In the genomic region with DNA sequence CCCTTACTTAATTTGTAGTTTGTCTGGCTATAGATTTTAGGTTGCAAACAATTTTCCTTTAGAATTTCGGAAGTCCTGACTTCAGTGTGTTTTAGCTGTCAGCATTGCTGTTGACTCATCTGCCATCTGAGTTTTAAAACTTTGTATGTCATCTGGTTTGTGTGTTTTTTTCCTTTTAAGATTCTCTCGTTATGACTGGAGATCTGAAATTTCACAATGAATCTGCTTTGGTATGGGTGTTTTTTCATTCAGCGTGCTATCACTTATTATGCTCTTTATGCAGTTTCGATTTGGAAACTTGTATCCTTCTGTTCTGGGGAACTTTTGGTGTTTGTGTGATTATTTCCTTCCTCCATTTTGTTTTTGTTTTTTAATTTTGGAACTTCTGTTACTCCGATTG, we compare ENCODE assay signal across 1 cellular context.
TF ChIP-seq lines count a peak whose summit lies in the region.

No MANE protein-coding gene starts in this region.

TF ChIP-seq in GM23338, 12 proteins besides CTCF, POLR2A, EP300 and RAD21 (continued from another document):
- TF ChIP-seq, protein P1, sequence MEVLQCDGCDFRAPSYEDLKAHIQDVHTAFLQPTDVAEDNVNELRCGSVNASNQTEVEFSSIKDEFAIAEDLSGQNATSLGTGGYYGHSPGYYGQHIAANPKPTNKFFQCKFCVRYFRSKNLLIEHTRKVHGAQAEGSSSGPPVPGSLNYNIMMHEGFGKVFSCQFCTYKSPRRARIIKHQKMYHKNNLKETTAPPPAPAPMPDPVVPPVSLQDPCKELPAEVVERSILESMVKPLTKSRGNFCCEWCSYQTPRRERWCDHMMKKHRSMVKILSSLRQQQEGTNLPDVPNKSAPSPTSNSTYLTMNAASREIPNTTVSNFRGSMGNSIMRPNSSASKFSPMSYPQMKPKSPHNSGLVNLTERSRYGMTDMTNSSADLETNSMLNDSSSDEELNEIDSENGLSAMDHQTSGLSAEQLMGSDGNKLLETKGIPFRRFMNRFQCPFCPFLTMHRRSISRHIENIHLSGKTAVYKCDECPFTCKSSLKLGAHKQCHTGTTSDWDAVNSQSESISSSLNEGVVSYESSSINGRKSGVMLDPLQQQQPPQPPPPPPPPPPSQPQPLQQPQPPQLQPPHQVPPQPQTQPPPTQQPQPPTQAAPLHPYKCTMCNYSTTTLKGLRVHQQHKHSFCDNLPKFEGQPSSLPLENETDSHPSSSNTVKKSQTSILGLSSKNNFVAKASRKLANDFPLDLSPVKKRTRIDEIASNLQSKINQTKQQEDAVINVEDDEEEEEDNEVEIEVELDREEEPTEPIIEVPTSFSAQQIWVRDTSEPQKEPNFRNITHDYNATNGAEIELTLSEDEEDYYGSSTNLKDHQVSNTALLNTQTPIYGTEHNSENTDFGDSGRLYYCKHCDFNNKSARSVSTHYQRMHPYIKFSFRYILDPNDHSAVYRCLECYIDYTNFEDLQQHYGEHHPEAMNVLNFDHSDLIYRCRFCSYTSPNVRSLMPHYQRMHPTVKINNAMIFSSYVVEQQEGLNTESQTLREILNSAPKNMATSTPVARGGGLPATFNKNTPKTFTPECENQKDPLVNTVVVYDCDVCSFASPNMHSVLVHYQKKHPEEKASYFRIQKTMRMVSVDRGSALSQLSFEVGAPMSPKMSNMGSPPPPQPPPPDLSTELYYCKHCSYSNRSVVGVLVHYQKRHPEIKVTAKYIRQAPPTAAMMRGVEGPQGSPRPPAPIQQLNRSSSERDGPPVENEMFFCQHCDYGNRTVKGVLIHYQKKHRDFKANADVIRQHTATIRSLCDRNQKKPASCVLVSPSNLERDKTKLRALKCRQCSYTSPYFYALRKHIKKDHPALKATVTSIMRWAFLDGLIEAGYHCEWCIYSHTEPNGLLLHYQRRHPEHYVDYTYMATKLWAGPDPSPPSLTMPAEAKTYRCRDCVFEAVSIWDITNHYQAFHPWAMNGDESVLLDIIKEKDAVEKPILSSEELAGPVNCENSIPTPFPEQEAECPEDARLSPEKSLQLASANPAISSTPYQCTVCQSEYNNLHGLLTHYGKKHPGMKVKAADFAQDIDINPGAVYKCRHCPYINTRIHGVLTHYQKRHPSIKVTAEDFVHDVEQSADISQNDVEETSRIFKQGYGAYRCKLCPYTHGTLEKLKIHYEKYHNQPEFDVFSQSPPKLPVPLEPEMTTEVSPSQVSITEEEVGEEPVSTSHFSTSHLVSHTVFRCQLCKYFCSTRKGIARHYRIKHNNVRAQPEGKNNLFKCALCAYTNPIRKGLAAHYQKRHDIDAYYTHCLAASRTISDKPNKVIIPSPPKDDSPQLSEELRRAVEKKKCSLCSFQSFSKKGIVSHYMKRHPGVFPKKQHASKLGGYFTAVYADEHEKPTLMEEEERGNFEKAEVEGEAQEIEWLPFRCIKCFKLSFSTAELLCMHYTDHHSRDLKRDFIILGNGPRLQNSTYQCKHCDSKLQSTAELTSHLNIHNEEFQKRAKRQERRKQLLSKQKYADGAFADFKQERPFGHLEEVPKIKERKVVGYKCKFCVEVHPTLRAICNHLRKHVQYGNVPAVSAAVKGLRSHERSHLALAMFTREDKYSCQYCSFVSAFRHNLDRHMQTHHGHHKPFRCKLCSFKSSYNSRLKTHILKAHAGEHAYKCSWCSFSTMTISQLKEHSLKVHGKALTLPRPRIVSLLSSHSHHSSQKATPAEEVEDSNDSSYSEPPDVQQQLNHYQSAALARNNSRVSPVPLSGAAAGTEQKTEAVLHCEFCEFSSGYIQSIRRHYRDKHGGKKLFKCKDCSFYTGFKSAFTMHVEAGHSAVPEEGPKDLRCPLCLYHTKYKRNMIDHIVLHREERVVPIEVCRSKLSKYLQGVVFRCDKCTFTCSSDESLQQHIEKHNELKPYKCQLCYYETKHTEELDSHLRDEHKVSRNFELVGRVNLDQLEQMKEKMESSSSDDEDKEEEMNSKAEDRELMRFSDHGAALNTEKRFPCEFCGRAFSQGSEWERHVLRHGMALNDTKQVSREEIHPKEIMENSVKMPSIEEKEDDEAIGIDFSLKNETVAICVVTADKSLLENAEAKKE (CRISPR knock-in tag; IDR thresholded peaks at IDR 0.05): no peak
